9 cellular contexts compared by ENCODE assay signal in genomic region chr3:133464573-133464972, GRCh38.
DNase-seq lines count a peak whose midpoint lies in the region; ATAC-seq and TF ChIP-seq lines count a peak whose summit lies in the region.
"Had no signal": no experiment of that assay in that cellular context is flagged by ENCODE, and none has a peak within 500 bp of the region (broad histone marks: within the 10 kb centered on the region; RNA-seq: fewer than 3 reads in every experiment).

No MANE protein-coding gene starts in this region.

- H3K4me3 ChIP-seq in mammary epithelial cell (replicated peaks in 1 of 3; ENCODE audit: insufficient read depth in 1 of 3, low read depth in 2 of 3, low read length in 3 of 3) = no peak overlapping the region

- in situ Hi-C loops in mammary epithelial cell (cut with MboI; ENCODE audit: low sequenced_read_pairs in 2 of 2) = loop anchor here in 1 of 2 donors (10.0 kb wide), 1 partner anchor 110 kb away; the partner anchor contains the start of gene CDV3

- WGBS in mammary epithelial cell (ENCODE audit: low coverage, missing lambda C conversion rate) = 100% methylated on average over 1 of the region's 1 CpG

- dilution Hi-C loops in mammary epithelial cell (cut with HindIII; ENCODE audit: low sequenced_read_pairs) = no loop called here

- no peaks in the 10 kb centered on the region for H3K27me3 ChIP-seq in mammary epithelial cell (ENCODE audit: insufficient read depth, low read length)

- no peaks in the 10 kb centered on the region for H3K9me3 ChIP-seq in mammary epithelial cell (replicated peaks; ENCODE audit: insufficient read depth, low read length)

- BruUV-seq in mammary epithelial cell (replicated peaks; lab: Mats Ljungman, UMichigan) = no TSS peak

- no peaks in the 10 kb centered on the region for H3K36me3 Mint-ChIP-seq in activated T-cell treated with anti-CD3 and anti-CD28 coated beads, Interleukin-2, amount 50 U/mL, for 72 hours (ENCODE audit: insufficient read depth in 2 of 2)
- H3K36me3 Mint-ChIP-seq in stimulated activated effector memory CD8-positive, alpha-beta T cell treated with anti-CD3 and anti-CD28 coated beads, Interleukin-12 subunit alpha, Interleukin-12 subunit beta, amount 100 ng/mL, for 72 hours = no peaks in the 10 kb centered on the region

- peak; percentile 31 to 46 for TF ChIP-seq CTCF in mammary epithelial cell (conservative IDR thresholded peaks at IDR 0.05 in 1 of 2, IDR thresholded peaks at IDR 0.05 in 1 of 2; ENCODE audit: extremely low read depth in 1 of 2, insufficient read depth in 1 of 2, low read depth in 1 of 2, low read length in 2 of 2)

- no peaks in the 10 kb centered on the region for H4K20me1 ChIP-seq in mammary epithelial cell (ENCODE audit: insufficient read depth, low read length)

- H3K4me2 ChIP-seq in mammary epithelial cell (ENCODE audit: insufficient read depth, low read depth, low read length) = no peak overlapping the region

- H3K27me3 Mint-ChIP-seq in activated T-cell treated with anti-CD3 and anti-CD28 coated beads, Interleukin-2, amount 50 U/mL, for 72 hours (ENCODE audit: low read depth) = no peaks in the 10 kb centered on the region

- no peaks in the 10 kb centered on the region for H3K9me3 Mint-ChIP-seq in activated T-cell treated with anti-CD3 and anti-CD28 coated beads, Interleukin-2, amount 50 U/mL, for 72 hours
- no peaks in the 10 kb centered on the region for H3K9me3 Mint-ChIP-seq in stimulated activated effector memory CD8-positive, alpha-beta T cell treated with anti-CD3 and anti-CD28 coated beads, Interleukin-12 subunit alpha, Interleukin-12 subunit beta, amount 100 ng/mL, for 72 hours

- CTCF ChIA-PET in mammary epithelial cell (lab: Charles Lee; ENCODE audit: low non-redundant PET) = interaction anchor here (0.6 kb wide), 2 partner anchors 22 to 105 kb away, joined by 3 read pairs; no protein-coding TSS in a partner anchor

- peaks cover 52% of the 10 kb centered on the region for H3K4me1 Mint-ChIP-seq in activated T-cell treated with anti-CD3 and anti-CD28 coated beads, Interleukin-2, amount 50 U/mL, for 72 hours (ENCODE audit: low read depth)
- H3K4me1 Mint-ChIP-seq in stimulated activated effector memory CD8-positive, alpha-beta T cell treated with anti-CD3 and anti-CD28 coated beads, Interleukin-12 subunit alpha, Interleukin-12 subunit beta, amount 100 ng/mL, for 72 hours = peaks cover 9% of the 10 kb centered on the region

- intact Hi-C loops in mammary epithelial cell (cut with micrococcal nuclease) (loop anchor here (2.0 kb wide), 1 partner anchor 114 kb away; no protein-coding TSS in a partner anchor), left colon (cut with DNase I, micrococcal nuclease) (no loop called here)

- no peak for DNase-seq in activated T-cell treated with anti-CD3 and anti-CD28 coated beads, Interleukin-2, amount 50 U/mL, for 72 hours
- DNase-seq in activated T-cell treated with anti-CD3 and anti-CD28 coated beads, Interleukin-2, amount 50 U/mL, for 1 hour = no peak
- peak; percentile 25 to 70 (median 30) for DNase-seq in NCI-H1417 (lab: John Stamatoyannopoulos, UW)
- peak; percentile 24 for DNase-seq in mammary epithelial cell
- DNase-seq in stimulated activated effector memory CD8-positive, alpha-beta T cell treated with anti-CD3 and anti-CD28 coated beads, Interleukin-12 subunit alpha, Interleukin-12 subunit beta, amount 100 ng/mL, for 72 hours (ENCODE audit: low spot score in 2 of 2) = no peak
- DNase-seq in left colon = no peak
- no peak for DNase-seq in stimulated activated CD4-positive, alpha-beta T cell treated with anti-CD3 and anti-CD28 coated beads, Interleukin-1b, Interleukin-23, amount 100 ng/mL, for 48 hours
- no peak for DNase-seq in NCI-H187 treated with DMSO at 0.1 percent for 48 hours (lab: John Stamatoyannopoulos, UW)
- DNase-seq: anterior cingulate cortex had no signal

- H3K79me2 ChIP-seq in mammary epithelial cell (ENCODE audit: insufficient read depth, low read length) = no peaks in the 10 kb centered on the region

- H3K4me3 Mint-ChIP-seq in activated T-cell treated with anti-CD3 and anti-CD28 coated beads, Interleukin-2, amount 50 U/mL, for 72 hours = no peak overlapping the region
- no peak overlapping the region for H3K4me3 Mint-ChIP-seq in stimulated activated effector memory CD8-positive, alpha-beta T cell treated with anti-CD3 and anti-CD28 coated beads, Interleukin-12 subunit alpha, Interleukin-12 subunit beta, amount 100 ng/mL, for 72 hours

- H2AFZ ChIP-seq in mammary epithelial cell (ENCODE audit: low read depth, low read length) = no peak overlapping the region

- H3K27ac ChIP-seq in mammary epithelial cell (ENCODE audit: insufficient read depth, low read depth, low read length) = no peak overlapping the region

- H3K36me3 ChIP-seq in mammary epithelial cell (ENCODE audit: insufficient read depth, low read length) = no peaks in the 10 kb centered on the region

- H3K9ac ChIP-seq in mammary epithelial cell (ENCODE audit: insufficient read depth, low read length) = no peak overlapping the region

- no peak overlapping the region for H3K27ac Mint-ChIP-seq in activated T-cell treated with anti-CD3 and anti-CD28 coated beads, Interleukin-2, amount 50 U/mL, for 72 hours
- no peak overlapping the region for H3K27ac Mint-ChIP-seq in stimulated activated effector memory CD8-positive, alpha-beta T cell treated with anti-CD3 and anti-CD28 coated beads, Interleukin-12 subunit alpha, Interleukin-12 subunit beta, amount 100 ng/mL, for 72 hours

- peak; percentile 35 to 69 for ATAC-seq in activated T-cell treated with anti-CD3 and anti-CD28 coated beads, Interleukin-2, amount 50 U/mL, for 72 hours (replicated peaks in 1 of 2)
- peak; percentile 64 for ATAC-seq in stimulated activated effector memory CD8-positive, alpha-beta T cell treated with anti-CD3 and anti-CD28 coated beads, Interleukin-12 subunit alpha, Interleukin-12 subunit beta, amount 100 ng/mL, for 72 hours
- ATAC-seq in left colon = no peak

- no peaks in the 10 kb centered on the region for H3K4me1 ChIP-seq in mammary epithelial cell (ENCODE audit: insufficient read depth, low read length)

Comparison
In these comparisons a context has a peak if more than half of its experiments do, and no peak if none do; other contexts are left out.
1. DNase-seq: peak in NCI-H1417 (3 of 3) and mammary epithelial cell (single experiment); none in activated T-cell treated with anti-CD3 and anti-CD28 coated beads, Interleukin-2, amount 50 U/mL, for 72 hours (0 of 2), activated T-cell treated with anti-CD3 and anti-CD28 coated beads, Interleukin-2, amount 50 U/mL, for 1 hour (single experiment), stimulated activated effector memory CD8-positive, alpha-beta T cell treated with anti-CD3 and anti-CD28 coated beads, Interleukin-12 subunit alpha, Interleukin-12 subunit beta, amount 100 ng/mL, for 72 hours (0 of 2), left colon (0 of 2), stimulated activated CD4-positive, alpha-beta T cell treated with anti-CD3 and anti-CD28 coated beads, Interleukin-1b, Interleukin-23, amount 100 ng/mL, for 48 hours (single experiment) and NCI-H187 treated with DMSO at 0.1 percent for 48 hours (single experiment).